Comparison of ENCODE assay signal across 18 cellular contexts in the genomic region with DNA sequence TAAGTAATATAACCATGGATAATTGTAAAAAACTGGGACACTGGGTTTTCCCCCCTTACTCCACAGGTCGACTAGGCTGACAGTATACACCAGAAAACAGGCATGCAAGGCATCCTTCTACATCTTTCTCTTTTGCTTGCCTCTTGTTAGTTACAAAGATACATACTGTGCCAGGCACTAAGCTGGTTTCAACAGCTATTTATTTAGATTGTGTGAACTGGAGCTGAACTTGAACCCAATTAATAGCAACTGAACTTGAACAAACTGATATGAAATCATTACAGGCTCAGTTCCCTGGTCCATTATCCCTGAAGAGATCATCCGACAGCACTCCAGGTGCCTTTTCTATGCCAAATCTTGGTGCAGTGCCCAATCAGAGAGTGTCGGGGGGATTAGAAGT.
DNase-seq lines count a peak whose midpoint lies in the region; ATAC-seq, FAIRE-seq and TF ChIP-seq lines count a peak whose summit lies in the region.
"Had no signal": no experiment of that assay in that cellular context is flagged by ENCODE, and none has a peak within 500 bp of the region (broad histone marks: within the 10 kb centered on the region; RNA-seq: fewer than 3 reads in every experiment).

No MANE protein-coding gene starts in this region.

- H4K5ac ChIP-seq in H1 (ENCODE audit: insufficient read length, low read depth, low read length) = no peak overlapping the region

- H3K4me1 ChIP-seq in H1 (replicated peaks in 1 of 4; ENCODE audit: control insufficient read depth in 3 of 4, insufficient read depth in 4 of 4, low read length in 3 of 4) = no peaks in the 10 kb centered on the region

- no peak overlapping the region for H4K91ac ChIP-seq in H1 (replicated peaks; ENCODE audit: insufficient read length, low read length)

- no peak overlapping the region for H2BK120ac ChIP-seq in H1 (replicated peaks; ENCODE audit: low read depth, low read length)

- H2BK12ac ChIP-seq in H1 (ENCODE audit: low read depth, low read length) = no peak overlapping the region

- no peak for FAIRE-seq in H1 (lab: Jason Lieb, UNC)
- FAIRE-seq: A549, GM19239 had no signal

- no peak overlapping the region for H2BK20ac ChIP-seq in H1 (ENCODE audit: low read length)

- intact Hi-C loops in sciatic nerve (cut with DNase I) = no loop called here
- intact Hi-C loops in activated T-helper 2 cell treated with anti-CD3 and anti-CD28 coated beads, Interferon-gamma antibody, Interleukin-2, Interleukin-4, amounts not matched to agents 10 μg/mL and 5 μg/mL and 100 μg/mL, durations not matched to agents 14 hours and 24 hours and 36 hours (cut with micrococcal nuclease) = no loop called here

- no peak overlapping the region; the same call in 1 of the 2 replicates for H3K18ac ChIP-seq in H1 (ENCODE audit: extremely low read depth, low read length)

- H3K4me3 Mint-ChIP-seq in activated T-helper 2 cell treated with anti-CD3 and anti-CD28 coated beads, Interferon-gamma antibody, Interleukin-2, Interleukin-4, amounts not matched to agents 10 μg/mL and 5 μg/mL and 100 μg/mL, durations not matched to agents 14 hours and 24 hours and 36 hours (ENCODE audit: low read depth) = no peak overlapping the region
- H3K4me3 Mint-ChIP-seq: H9 had no signal

- no peak overlapping the region for H3K23ac ChIP-seq in H1 (ENCODE audit: insufficient read length)

- H4K8ac ChIP-seq in H1 (ENCODE audit: extremely low read depth, insufficient read depth, low read length) = no peak overlapping the region

- H3K4me1 Mint-ChIP-seq in activated T-helper 2 cell treated with anti-CD3 and anti-CD28 coated beads, Interferon-gamma antibody, Interleukin-2, Interleukin-4, amounts not matched to agents 10 μg/mL and 5 μg/mL and 100 μg/mL, durations not matched to agents 14 hours and 24 hours and 36 hours (ENCODE audit: low read depth) = peaks cover 24% of the 10 kb centered on the region

- TF ChIP-seq RAD21 in H1 (IDR thresholded peaks at IDR 0.05 in 1 of 2, conservative IDR thresholded peaks at IDR 0.05 in 1 of 2; ENCODE audit: low read depth in 2 of 2, low read length in 2 of 2) = no peak

- H3K14ac ChIP-seq in H1 (ENCODE audit: insufficient read length) = no peak overlapping the region

- H3K27ac Mint-ChIP-seq in activated T-helper 2 cell treated with anti-CD3 and anti-CD28 coated beads, Interferon-gamma antibody, Interleukin-2, Interleukin-4, amounts not matched to agents 10 μg/mL and 5 μg/mL and 100 μg/mL, durations not matched to agents 14 hours and 24 hours and 36 hours = no peak overlapping the region
- H3K27ac Mint-ChIP-seq: H9 had no signal

- H3K36me3 Mint-ChIP-seq in activated T-helper 2 cell treated with anti-CD3 and anti-CD28 coated beads, Interferon-gamma antibody, Interleukin-2, Interleukin-4, amounts not matched to agents 10 μg/mL and 5 μg/mL and 100 μg/mL, durations not matched to agents 14 hours and 24 hours and 36 hours (ENCODE audit: low read depth) = peaks cover 4% of the 10 kb centered on the region

- no peaks in the 10 kb centered on the region for H3K27me3 ChIP-seq in H1 (replicated peaks in 1 of 4; ENCODE audit: control insufficient read depth in 3 of 4, extremely low read depth in 1 of 4, insufficient read depth in 3 of 4, low read length in 3 of 4)
- H3K27me3 ChIP-seq: MG63 had no signal

- H2AK5ac ChIP-seq in H1 (ENCODE audit: low read depth, low read length) = no peak overlapping the region

- WGBS in H1 (ENCODE audit: extremely low coverage in 1 of 2, insufficient coverage in 1 of 2, insufficient read length in 1 of 2, insufficient replicate concordance in 2 of 2, low coverage in 1 of 2, low lambda C conversion rate in 2 of 2, missing lambda C conversion rate in 1 of 2), 2 experiments = 89% methylated on average over 3 of the region's 3 CpGs; no CpG with 5 or more reads in 1 of the 2 experiments

- H2BK5ac ChIP-seq in H1 (ENCODE audit: low read depth, low read length) = no peak overlapping the region

- H3K79me1 ChIP-seq in H1 (ENCODE audit: low read depth, low read length) = no peaks in the 10 kb centered on the region

- no peak for TF ChIP-seq EP300 in H1 (IDR thresholded peaks at IDR 0.05; ENCODE audit: borderline replicate concordance in 1 of 2, low read depth in 2 of 2, low read length in 2 of 2)

- no peaks in the 10 kb centered on the region for H3K9me3 ChIP-seq in H1 (ENCODE audit: insufficient read depth in 2 of 2, low read depth in 1 of 2, low read length in 1 of 2)
- H3K9me3 ChIP-seq: A549 had no signal

- DNase-seq in NCI-H446 treated with DMSO at 0.1 percent for 48 hours (lab: John Stamatoyannopoulos, UW) (peak; percentile 75), NCI-H446 (lab: John Stamatoyannopoulos, UW) (no peak), NCI-H1092 (lab: John Stamatoyannopoulos, UW) (peak; percentile 73), H1 (ENCODE audit: low read depth in 1 of 2, low spot score in 2 of 2) (no peak), retinal pigment epithelial cell (ENCODE audit: low read depth) (peak; percentile 73), SIG-M5 (lab: John Stamatoyannopoulos, UW) (no peak), sciatic nerve (ENCODE audit: low spot score) (no peak)
- DNase-seq in activated T-helper 2 cell treated with anti-CD3 and anti-CD28 coated beads, Interferon-gamma antibody, Interleukin-2, Interleukin-4, amounts not matched to agents 10 μg/mL and 5 μg/mL and 100 μg/mL, durations not matched to agents 14 hours and 24 hours and 36 hours (ENCODE audit: low spot score) = no peak
- DNase-seq: EL, H9, IMR-90, Karpas-422, MG63, NCI-H2029, PC-3, SW 1271 had no signal

- ATAC-seq in sciatic nerve = no peak
- ATAC-seq: A549, PC-3 had no signal

- POLR2A ChIA-PET in H1 (lab: Charles Lee; ENCODE audit: partially characterized antibody) = no interaction called here

- TF ChIP-seq CTCF in H1 (IDR thresholded peaks at IDR 0.05; ENCODE audit: control extremely low read depth in 1 of 3, insufficient read depth in 1 of 3, low read depth in 1 of 3, low read length in 3 of 3) (no peak), retinal pigment epithelial cell (conservative IDR thresholded peaks at IDR 0.05; ENCODE audit: low read depth, low read length) (no peak)

- no peak overlapping the region for H2BK15ac ChIP-seq in H1 (ENCODE audit: low read length)

- H3K4me3 ChIP-seq in H1 (ENCODE audit: extremely low read depth in 1 of 4, insufficient read depth in 2 of 4, low read depth in 3 of 4, low read length in 4 of 4) = no peak overlapping the region
- H3K4me3 ChIP-seq in retinal pigment epithelial cell (ENCODE audit: low read length) = no peak overlapping the region
- H3K4me3 ChIP-seq: A549, MG63 had no signal

- no peak overlapping the region for H3K56ac ChIP-seq in H1 (replicated peaks; ENCODE audit: insufficient read length, low read depth, low read length)

- no peaks in the 10 kb centered on the region for H3K23me2 ChIP-seq in H1 (ENCODE audit: low read depth, low read length)

- H3K9me3 Mint-ChIP-seq in activated T-helper 2 cell treated with anti-CD3 and anti-CD28 coated beads, Interferon-gamma antibody, Interleukin-2, Interleukin-4, amounts not matched to agents 10 μg/mL and 5 μg/mL and 100 μg/mL, durations not matched to agents 14 hours and 24 hours and 36 hours = peaks cover 17% of the 10 kb centered on the region
- H3K9me3 Mint-ChIP-seq: H9 had no signal

- no peak overlapping the region for H3K4me2 ChIP-seq in H1 (ENCODE audit: insufficient read depth in 1 of 2, low read depth in 2 of 2, low read length in 2 of 2)
- H3K4me2 ChIP-seq: A549 had no signal

- H3K36me3 ChIP-seq in H1 (ENCODE audit: control insufficient read depth in 2 of 4, insufficient read depth in 4 of 4, low read length in 3 of 4) = no peaks in the 10 kb centered on the region
- H3K36me3 ChIP-seq: MG63 had no signal

- no peaks in the 10 kb centered on the region for H3K27me3 Mint-ChIP-seq in activated T-helper 2 cell treated with anti-CD3 and anti-CD28 coated beads, Interferon-gamma antibody, Interleukin-2, Interleukin-4, amounts not matched to agents 10 μg/mL and 5 μg/mL and 100 μg/mL, durations not matched to agents 14 hours and 24 hours and 36 hours (ENCODE audit: low read depth)

- H3K4ac ChIP-seq in H1 (replicated peaks; ENCODE audit: insufficient read length, low read depth, low read length) = no peak overlapping the region

- no peak for TF ChIP-seq POLR2A in H1 (IDR thresholded peaks at IDR 0.05; ENCODE audit: control extremely low read depth in 1 of 2, low read depth in 2 of 2, low read length in 2 of 2)

- H3K79me2 ChIP-seq in H1 (ENCODE audit: control insufficient read depth in 1 of 2, insufficient read depth in 2 of 2, low read length in 2 of 2) = no peaks in the 10 kb centered on the region

- H3K9ac ChIP-seq in H1 (replicated peaks in 1 of 4; ENCODE audit: extremely low read depth in 1 of 4, low read depth in 3 of 4, low read length in 3 of 4) = no peak overlapping the region

- no peaks in the 10 kb centered on the region for H4K20me1 ChIP-seq in H1 (replicated peaks in 1 of 2; ENCODE audit: control insufficient read depth in 1 of 2, insufficient read depth in 2 of 2, low read length in 2 of 2)

- 0 out of 2 replicates have a peak overlapping the region, but pooled peaks have one; percentile 58 for H2AFZ ChIP-seq in H1 (ENCODE audit: low read length)

- no peak overlapping the region for H3K27ac ChIP-seq in H1 (ENCODE audit: low read depth, low read length)
- H3K27ac ChIP-seq: A549 had no signal

- CTCF ChIA-PET in H1 (lab: Charles Lee; ENCODE audit: partially characterized antibody) = no interaction called here

TF ChIP-seq in H1, 55 proteins besides CTCF, POLR2A, EP300 and RAD21:
- TF ChIP-seq SIRT6 (IDR thresholded peaks at IDR 0.05; ENCODE audit: low read length) (no peak), SP4 (IDR thresholded peaks at IDR 0.05; ENCODE audit: low read length) (no peak), JUND (IDR thresholded peaks at IDR 0.05; ENCODE audit: low read length) (no peak)

Comparison
In these comparisons a context has a peak if more than half of its experiments do, and no peak if none do; other contexts are left out.
1. DNase-seq: peak in NCI-H446 treated with DMSO at 0.1 percent for 48 hours (single experiment), NCI-H1092 (single experiment) and retinal pigment epithelial cell (single experiment); none in NCI-H446 (0 of 2), H1 (0 of 2), SIG-M5 (single experiment), sciatic nerve (single experiment) and activated T-helper 2 cell treated with anti-CD3 and anti-CD28 coated beads, Interferon-gamma antibody, Interleukin-2, Interleukin-4, amounts not matched to agents 10 μg/mL and 5 μg/mL and 100 μg/mL, durations not matched to agents 14 hours and 24 hours and 36 hours (single experiment).